29 cellular contexts compared by ENCODE assay signal in the genomic region with DNA sequence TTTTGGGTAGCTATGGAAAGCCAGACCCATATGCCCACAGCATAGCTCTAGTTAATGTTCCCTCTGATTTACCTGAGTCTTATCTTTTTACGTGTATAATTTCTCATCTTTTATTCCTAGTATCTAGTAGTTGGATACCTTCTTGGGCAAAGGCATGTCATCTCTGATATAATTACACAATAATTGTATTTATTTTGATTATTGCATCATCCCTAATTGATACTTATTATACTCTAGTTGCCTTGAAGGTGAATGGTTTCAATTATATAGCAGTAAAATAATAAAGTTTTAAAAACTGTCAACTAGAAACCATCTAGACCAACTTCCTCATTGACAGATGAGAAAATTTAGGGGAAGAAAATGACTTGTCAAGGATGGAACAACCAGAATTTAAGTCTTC.
"Had no signal": no experiment of that assay in that cellular context is flagged by ENCODE, and none has a peak within 500 bp of the region (broad histone marks: within the 10 kb centered on the region; RNA-seq: fewer than 3 reads in every experiment).

No MANE protein-coding gene starts in this region.

- H3K27me3 ChIP-seq: stomach, suprapubic skin, testis, thyroid gland, tibial artery, tibial nerve, transverse colon, upper lobe of left lung, upper lobe of right lung, uterus, vagina had no signal

- H3K27ac ChIP-seq: stomach, suprapubic skin, testis, thoracic aorta, thyroid gland, tibial artery, tibial nerve, transverse colon, upper lobe of left lung, upper lobe of right lung, uterus, vagina had no signal

- FAIRE-seq: urothelium cell line had no signal

- H3K4me1 Mint-ChIP-seq: stimulated activated effector memory CD8-positive, alpha-beta T cell treated with anti-CD3 and anti-CD28 coated beads, Interleukin-12 subunit alpha, Interleukin-12 subunit beta, amount 100 ng/mL, for 72 hours; stimulated activated memory B cell treated with anti-CD40 and anti-IgM and Interleukin-4, amounts not matched to agents 10 μg/mL and 1 μg/mL and 100 μg/mL, for 72 hours; stimulated activated naive B cell treated with anti-CD40 and anti-IgM and Interleukin-4, amounts not matched to agents 10 μg/mL and 1 μg/mL and 100 μg/mL, for 72 hours; stimulated activated naive CD8-positive, alpha-beta T cell treated with anti-CD3 and anti-CD28 coated beads, Interleukin-15, amount 100 ng/mL, for 72 hours had no signal

- H3K4me3 Mint-ChIP-seq: stimulated activated effector memory CD8-positive, alpha-beta T cell treated with anti-CD3 and anti-CD28 coated beads, Interleukin-12 subunit alpha, Interleukin-12 subunit beta, amount 100 ng/mL, for 72 hours; stimulated activated memory B cell treated with anti-CD40 and anti-IgM and Interleukin-4, amounts not matched to agents 10 μg/mL and 1 μg/mL and 100 μg/mL, for 72 hours; stimulated activated naive B cell treated with anti-CD40 and anti-IgM and Interleukin-4, amounts not matched to agents 10 μg/mL and 1 μg/mL and 100 μg/mL, for 72 hours; stimulated activated naive CD8-positive, alpha-beta T cell treated with anti-CD3 and anti-CD28 coated beads, Interleukin-15, amount 100 ng/mL, for 72 hours; stimulated activated naive CD8-positive, alpha-beta T cell treated with anti-CD3 and anti-CD28 coated beads, Interleukin-15, Interleukin-2, amounts not matched to agents 100 ng/mL and 50 ng/mL, for 24 hours; type B pancreatic cell had no signal

- H3K36me3 Mint-ChIP-seq: stimulated activated effector memory CD8-positive, alpha-beta T cell treated with anti-CD3 and anti-CD28 coated beads, Interleukin-12 subunit alpha, Interleukin-12 subunit beta, amount 100 ng/mL, for 72 hours; stimulated activated memory B cell treated with anti-CD40 and anti-IgM and Interleukin-4, amounts not matched to agents 10 μg/mL and 1 μg/mL and 100 μg/mL, for 72 hours; stimulated activated naive B cell treated with anti-CD40 and anti-IgM and Interleukin-4, amounts not matched to agents 10 μg/mL and 1 μg/mL and 100 μg/mL, for 72 hours had no signal

- H3K9me3 ChIP-seq: stomach, suprapubic skin, testis, thoracic aorta, thyroid gland, tibial artery, tibial nerve, transverse colon, upper lobe of left lung, upper lobe of right lung, uterus, vagina had no signal

- ATAC-seq: stimulated activated effector memory CD8-positive, alpha-beta T cell treated with anti-CD3 and anti-CD28 coated beads, Interleukin-12 subunit alpha, Interleukin-12 subunit beta, amount 100 ng/mL, for 72 hours; stimulated activated memory B cell treated with anti-CD40 and anti-IgM and Interleukin-4, amounts not matched to agents 10 μg/mL and 1 μg/mL and 100 μg/mL, for 72 hours; stimulated activated naive B cell treated with anti-CD40 and anti-IgM and Interleukin-4, amounts not matched to agents 10 μg/mL and 1 μg/mL and 100 μg/mL, for 72 hours; stimulated activated naive CD8-positive, alpha-beta T cell treated with anti-CD3 and anti-CD28 coated beads, Interleukin-15, amount 100 ng/mL, for 72 hours; stimulated activated naive CD8-positive, alpha-beta T cell treated with anti-CD3 and anti-CD28 coated beads, Interleukin-15, Interleukin-2, amounts not matched to agents 100 U/mL and 50 U/mL, for 24 hours; upper lobe of right lung had no signal

- DNase-seq: stimulated activated CD4-positive, alpha-beta T cell treated with anti-CD3 and anti-CD28 coated beads, Interleukin-2, amount 100 ng/mL, for 48 hours; stimulated activated CD4-positive, alpha-beta T cell treated with anti-CD3 and anti-CD28 coated beads, Interleukin-4, amount 100 ng/mL, for 1 hour; stimulated activated CD4-positive, alpha-beta T cell treated with anti-CD3 and anti-CD28 coated beads, Interleukin-4, amount 100 ng/mL, for 24 hours; stimulated activated CD4-positive, alpha-beta T cell treated with anti-CD3 and anti-CD28 coated beads, Interleukin-4, amount 100 ng/mL, for 4 hours; stimulated activated CD8-positive, alpha-beta memory T cell treated with anti-CD3 and anti-CD28 coated beads, Interleukin-4, amount 100 ng/mL, for 48 hours; stimulated activated naive B cell treated with anti-CD40 and anti-IgM and Interleukin-4, amounts not matched to agents 10 μg/mL and 1 μg/mL and 100 μg/mL, for 72 hours; stimulated activated naive CD4-positive, alpha-beta T cell; stimulated activated naive CD4-positive, alpha-beta T cell treated with Interleukin-2 at 50 U/mL for 16 hours; stimulated activated naive CD8-positive, alpha-beta T cell treated with anti-CD3 and anti-CD28 coated beads, Interleukin-15, amount 100 ng/mL, for 72 hours; stimulated activated naive CD8-positive, alpha-beta T cell treated with anti-CD3 and anti-CD28 coated beads, Interleukin-15, Interleukin-2, amounts not matched to agents 100 U/mL and 50 U/mL, for 24 hours; stomach; substantia nigra; testis; thyroid gland; tibial artery; transverse colon; trophoblast cell; upper lobe of left lung; upper lobe of right lung; uterus had no signal

- H3K27ac Mint-ChIP-seq: stimulated activated effector memory CD8-positive, alpha-beta T cell treated with anti-CD3 and anti-CD28 coated beads, Interleukin-12 subunit alpha, Interleukin-12 subunit beta, amount 100 ng/mL, for 72 hours; stimulated activated memory B cell treated with anti-CD40 and anti-IgM and Interleukin-4, amounts not matched to agents 10 μg/mL and 1 μg/mL and 100 μg/mL, for 72 hours; stimulated activated naive B cell treated with anti-CD40 and anti-IgM and Interleukin-4, amounts not matched to agents 10 μg/mL and 1 μg/mL and 100 μg/mL, for 72 hours; stimulated activated naive CD8-positive, alpha-beta T cell treated with anti-CD3 and anti-CD28 coated beads, Interleukin-15, amount 100 ng/mL, for 72 hours; stimulated activated naive CD8-positive, alpha-beta T cell treated with anti-CD3 and anti-CD28 coated beads, Interleukin-15, Interleukin-2, amounts not matched to agents 100 ng/mL and 50 ng/mL, for 24 hours; type B pancreatic cell had no signal

- H3K4me1 ChIP-seq: stomach, suprapubic skin, tibial nerve, transverse colon, upper lobe of right lung, uterus, vagina had no signal

- H3K9me3 Mint-ChIP-seq: stimulated activated memory B cell treated with anti-CD40 and anti-IgM and Interleukin-4, amounts not matched to agents 10 μg/mL and 1 μg/mL and 100 μg/mL, for 72 hours; stimulated activated naive CD8-positive, alpha-beta T cell treated with anti-CD3 and anti-CD28 coated beads, Interleukin-15, Interleukin-2, amounts not matched to agents 100 ng/mL and 50 ng/mL, for 24 hours; type B pancreatic cell had no signal

- H3K4me3 ChIP-seq: stomach, suprapubic skin, testis, thoracic aorta, thyroid gland, tibial artery, tibial nerve, transverse colon, upper lobe of left lung, upper lobe of right lung, uterus, vagina had no signal

- H3K36me3 ChIP-seq: stomach, suprapubic skin, thoracic aorta, thyroid gland, tibial artery, tibial nerve, transverse colon, upper lobe of left lung, upper lobe of right lung, uterus, vagina had no signal

- H3K27me3 Mint-ChIP-seq: stimulated activated memory B cell treated with anti-CD40 and anti-IgM and Interleukin-4, amounts not matched to agents 10 μg/mL and 1 μg/mL and 100 μg/mL, for 72 hours; stimulated activated naive B cell treated with anti-CD40 and anti-IgM and Interleukin-4, amounts not matched to agents 10 μg/mL and 1 μg/mL and 100 μg/mL, for 72 hours; stimulated activated naive CD8-positive, alpha-beta T cell treated with anti-CD3 and anti-CD28 coated beads, Interleukin-15, amount 100 ng/mL, for 72 hours; type B pancreatic cell had no signal
